In the genomic region with DNA sequence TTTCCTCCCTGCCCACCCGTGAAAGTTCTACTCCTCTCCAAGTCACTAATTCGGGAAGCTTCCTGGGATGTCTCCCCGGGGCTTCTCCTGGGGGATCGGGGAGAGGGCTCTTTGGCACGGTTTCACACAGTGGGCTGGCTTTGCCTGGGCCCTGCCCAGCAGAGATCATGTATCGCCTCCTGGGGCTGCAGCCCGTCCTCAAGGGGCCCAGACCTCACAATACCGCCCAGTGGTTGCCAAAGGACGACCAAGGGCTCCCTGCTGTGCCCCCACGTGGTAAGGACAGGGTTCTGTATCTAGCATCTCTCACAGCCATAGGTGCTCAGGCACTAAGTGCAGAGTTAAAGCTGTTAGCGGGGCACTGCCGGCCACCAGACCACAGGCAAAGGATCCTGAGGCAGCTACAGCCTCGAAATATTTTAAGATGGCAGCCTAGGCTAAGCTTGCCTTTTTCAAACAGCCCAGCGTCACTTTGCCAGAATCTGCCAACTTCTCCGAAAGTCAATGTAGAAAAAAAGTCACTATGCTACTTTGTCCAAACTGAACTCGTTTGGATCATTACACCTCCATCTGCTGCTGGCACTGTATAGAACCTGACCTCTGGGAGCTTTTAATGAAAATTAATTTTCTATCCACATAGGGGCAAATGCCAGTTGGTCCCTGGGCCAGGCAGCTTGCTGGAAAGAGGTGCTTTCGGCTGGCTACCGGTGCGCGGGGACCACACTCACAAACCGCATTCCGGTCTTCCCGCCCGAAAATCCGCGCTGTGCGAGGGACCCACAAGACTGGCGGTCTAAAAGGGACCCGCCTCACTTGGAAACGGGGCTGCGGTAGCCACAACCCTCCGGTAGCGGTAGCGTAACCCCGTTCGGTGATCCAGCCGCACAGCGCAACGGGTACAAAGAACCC, we compare ENCODE assay signal across 2 cellular contexts.
TF ChIP-seq lines count a peak whose summit lies in the region.

No MANE protein-coding gene starts in this region.

TF ChIP-seq in GM12891, 5 proteins besides CTCF, POLR2A, EP300 and RAD21:
- no peak for TF ChIP-seq PAX5 (IDR thresholded peaks at IDR 0.05; ENCODE audit: insufficient read depth, low read length, severe bottlenecking)
- no peak for TF ChIP-seq POLR2AphosphoS5 (IDR thresholded peaks at IDR 0.05; ENCODE audit: low read depth, low read length)
- no peak for TF ChIP-seq TAF1 (IDR thresholded peaks at IDR 0.05; ENCODE audit: low read depth, low read length)
- TF ChIP-seq POU2F2 (IDR thresholded peaks at IDR 0.05; ENCODE audit: low read depth, low read length): no peak
- no peak for TF ChIP-seq SPI1 (IDR thresholded peaks at IDR 0.05; ENCODE audit: low read depth, low read length)

TF ChIP-seq in H1, 55 proteins besides CTCF, POLR2A, EP300 and RAD21:
- TF ChIP-seq POLR2AphosphoS5 (IDR thresholded peaks at IDR 0.05; ENCODE audit: low read depth, low read length) (no peak), TAF1 (IDR thresholded peaks at IDR 0.05; ENCODE audit: low read depth, low read length) (0 out of 2 replicates have a peak, but pooled peaks have one; percentile 6), KDM5A (IDR thresholded peaks at IDR 0.05; ENCODE audit: low read length) (no peak), HDAC2 (IDR thresholded peaks at IDR 0.05; ENCODE audit: borderline replicate concordance in 1 of 2, low read depth in 2 of 2, low read length in 2 of 2) (no peak), MAX (IDR thresholded peaks at IDR 0.05) (peak; percentile 80), KDM1A (IDR thresholded peaks at IDR 0.05; ENCODE audit: borderline replicate concordance, low read length) (no peak), SIN3A (conservative IDR thresholded peaks at IDR 0.05 in 1 of 2, IDR thresholded peaks at IDR 0.05 in 1 of 2; ENCODE audit: low read depth in 1 of 2, low read length in 2 of 2) (no peak), BCL11A (IDR thresholded peaks at IDR 0.05; ENCODE audit: low read depth in 2 of 2, low read length in 2 of 2) (no peak), ATF2 (IDR thresholded peaks at IDR 0.05; ENCODE audit: low read length) (no peak), KDM4A (IDR thresholded peaks at IDR 0.05; ENCODE audit: low read depth, low read length, severe bottlenecking) (peak; percentile 4), TCF12 (IDR thresholded peaks at IDR 0.05; ENCODE audit: low read depth, low read length) (no peak), YY1 (IDR thresholded peaks at IDR 0.05; ENCODE audit: low read depth, low read length) (no peak), JUND (IDR thresholded peaks at IDR 0.05; ENCODE audit: low read length) (no peak), GABPA (IDR thresholded peaks at IDR 0.05; ENCODE audit: borderline replicate concordance, insufficient read depth, low read length) (no peak), USF2 (IDR thresholded peaks at IDR 0.05; ENCODE audit: low read length) (peak; percentile 46; the same call in 1 of the 2 replicates), SIRT6 (IDR thresholded peaks at IDR 0.05; ENCODE audit: low read length) (no peak)
- TF ChIP-seq, protein P1, sequence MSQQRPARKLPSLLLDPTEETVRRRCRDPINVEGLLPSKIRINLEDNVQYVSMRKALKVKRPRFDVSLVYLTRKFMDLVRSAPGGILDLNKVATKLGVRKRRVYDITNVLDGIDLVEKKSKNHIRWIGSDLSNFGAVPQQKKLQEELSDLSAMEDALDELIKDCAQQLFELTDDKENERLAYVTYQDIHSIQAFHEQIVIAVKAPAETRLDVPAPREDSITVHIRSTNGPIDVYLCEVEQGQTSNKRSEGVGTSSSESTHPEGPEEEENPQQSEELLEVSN (IDR thresholded peaks at IDR 0.05): peak; percentile 85
